8 cellular contexts compared by ENCODE assay signal in the genomic region with DNA sequence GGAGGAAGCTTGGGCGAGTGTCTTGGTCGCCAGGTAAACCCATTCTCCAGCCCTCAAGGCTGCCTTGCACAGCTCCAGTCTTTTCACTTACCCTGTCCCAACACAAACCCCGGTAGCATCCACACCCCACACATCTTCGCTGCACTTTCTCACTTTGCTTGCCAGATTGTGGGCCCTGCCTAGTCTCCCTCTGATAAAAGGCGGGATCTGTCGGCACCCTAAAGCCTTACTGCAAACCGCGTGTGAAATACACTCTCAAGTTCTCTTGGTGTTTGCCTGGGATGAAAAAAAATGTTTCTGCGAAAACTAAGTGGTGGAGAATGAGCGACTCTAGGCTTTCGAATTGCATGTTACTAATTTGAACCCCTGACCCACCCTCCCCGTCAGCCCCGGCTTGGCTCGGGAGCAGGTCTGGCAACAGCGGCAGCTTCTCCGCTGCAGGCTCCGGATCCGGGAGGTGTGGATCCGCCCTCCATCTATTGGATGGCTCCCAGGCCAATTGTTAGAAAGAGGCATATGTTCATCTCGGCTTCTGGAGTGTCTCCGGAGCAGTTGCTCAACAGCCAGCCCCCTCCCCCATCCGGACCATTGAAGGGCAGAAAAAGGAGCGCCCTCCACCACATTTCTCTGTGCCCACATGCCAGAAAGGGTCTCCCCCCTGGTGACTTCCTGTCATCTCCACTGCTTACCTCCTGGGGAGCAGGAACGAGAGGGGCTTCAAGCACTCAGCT. TPM values are rescaled to one million over a fixed set of nuclear protein-coding genes. Genes with fewer than 3 reads are reported as not detected.
DNase-seq lines count a peak whose midpoint lies in the region; ATAC-seq, FAIRE-seq and TF ChIP-seq lines count a peak whose summit lies in the region.

No MANE protein-coding gene starts in this region.

- H3K4me1 Mint-ChIP-seq in activated naive CD4-positive, alpha-beta T cell treated with anti-CD3 and anti-CD28 coated beads for 36 hours (ENCODE audit: low read depth): peaks cover 20% of the 10 kb centered on the region
- peaks cover 25% of the 10 kb centered on the region for H3K4me1 Mint-ChIP-seq in neural crest cell

- no peak for TF ChIP-seq POLR2A in vagina (IDR thresholded peaks at IDR 0.05)

- no peak for DNase-seq in D721Med (ENCODE audit: insufficient read length, low spot score)
- DNase-seq in NCI-H524 (lab: John Stamatoyannopoulos, UW): peak; percentile 89 to 92
- peak; percentile 39 for DNase-seq in activated naive CD4-positive, alpha-beta T cell treated with anti-CD3 and anti-CD28 coated beads for 36 hours
- peak; percentile 61 to 65 for DNase-seq in frontal cortex (ENCODE audit: low spot score in 2 of 2)
- peak; percentile 53 for DNase-seq in neural crest cell (ENCODE audit: low read depth, low spot score)
- peak in 1 of 2 donors; percentile 74 for DNase-seq in vagina (ENCODE audit: extremely low spot score in 2 of 2)
- DNase-seq in effector CD4-positive, alpha-beta T cell: no peak

- intact Hi-C loops in activated naive CD4-positive, alpha-beta T cell treated with anti-CD3 and anti-CD28 coated beads for 36 hours (cut with micrococcal nuclease): loop anchor here (1.0 to 5.0 kb wide), 2 partner anchors 31 to 314 kb away; partner anchors contain the start of gene RPS4X
- intact Hi-C loops in vagina (cut with DNase I): no loop called here

- no peaks in the 10 kb centered on the region for H3K36me3 ChIP-seq in vagina

- peaks cover 25% of the 10 kb centered on the region for H3K27me3 ChIP-seq in vagina

- H3K36me3 Mint-ChIP-seq in activated naive CD4-positive, alpha-beta T cell treated with anti-CD3 and anti-CD28 coated beads for 36 hours (ENCODE audit: low read depth): no peaks in the 10 kb centered on the region
- no peaks in the 10 kb centered on the region for H3K36me3 Mint-ChIP-seq in neural crest cell (ENCODE audit: low read depth)

- no peaks in the 10 kb centered on the region for H3K9me3 ChIP-seq in vagina

- no peak for TF ChIP-seq CTCF in D721Med (IDR thresholded peaks at IDR 0.05; ENCODE audit: insufficient read depth, missing control alignments)
- TF ChIP-seq CTCF in neural crest cell (conservative IDR thresholded peaks at IDR 0.05): no peak
- no peak for TF ChIP-seq CTCF in vagina (IDR thresholded peaks at IDR 0.05)

- CTCF ChIA-PET in activated naive CD4-positive, alpha-beta T cell treated with anti-CD3 and anti-CD28 coated beads for 36 hours (lab: Charles Lee): no interaction called here

- FAIRE-seq in D721Med (lab: Jason Lieb, UNC) (peak; percentile 11), frontal cortex (lab: Jason Lieb, UNC) (no peak)

- H3K27me3 Mint-ChIP-seq in activated naive CD4-positive, alpha-beta T cell treated with anti-CD3 and anti-CD28 coated beads for 36 hours (ENCODE audit: low read depth): peaks cover 39% of the 10 kb centered on the region
- H3K27me3 Mint-ChIP-seq in neural crest cell (ENCODE audit: low read depth): peaks cover 48% of the 10 kb centered on the region

- peaks cover 35% of the 10 kb centered on the region for H3K4me1 ChIP-seq in vagina

- no peak overlapping the region for H3K27ac ChIP-seq in vagina

- no peaks in the 10 kb centered on the region for H3K9me3 Mint-ChIP-seq in activated naive CD4-positive, alpha-beta T cell treated with anti-CD3 and anti-CD28 coated beads for 36 hours
- no peaks in the 10 kb centered on the region for H3K9me3 Mint-ChIP-seq in neural crest cell

- H3K4me3 ChIP-seq in vagina: peak overlapping the region; percentile 30 to 31

- peak overlapping the region; percentile 34 for H3K4me3 Mint-ChIP-seq in activated naive CD4-positive, alpha-beta T cell treated with anti-CD3 and anti-CD28 coated beads for 36 hours
- peak overlapping the region; percentile 83 for H3K4me3 Mint-ChIP-seq in neural crest cell

- ATAC-seq in HG02852 (IDR thresholded peaks at IDR 0.05; ENCODE audit: unreplicated experiment): peak; percentile 56

- no peak overlapping the region for H3K27ac Mint-ChIP-seq in activated naive CD4-positive, alpha-beta T cell treated with anti-CD3 and anti-CD28 coated beads for 36 hours
- no peak overlapping the region for H3K27ac Mint-ChIP-seq in neural crest cell (ENCODE audit: unreplicated experiment)

RNA-seq across cellular contexts. Expression of gene CITED1, which starts 3.0 kb away (rescaled TPM):
- not detected for total RNA-seq in activated naive CD4-positive, alpha-beta T cell treated with anti-CD3 and anti-CD28 coated beads for 36 hours
- 7.3 TPM for total RNA-seq in frontal cortex
- 4.8 and 6.2 TPM in 2 replicates for total RNA-seq in neural crest cell
- total RNA-seq in vagina: 2.7 TPM

RNA-seq across cellular contexts. Expression of gene RPS4X, which starts 31.7 kb away (rescaled TPM):
- 1,000 to 10,000 TPM; 1,429 to 1,503 TPM for total RNA-seq in activated naive CD4-positive, alpha-beta T cell treated with anti-CD3 and anti-CD28 coated beads for 36 hours
- total RNA-seq in frontal cortex (1,146 TPM), neural crest cell (1,868 and 1,917 TPM in 2 replicates), vagina (1,011 TPM)

Comparison
In these comparisons a context has a peak if more than half of its experiments do, and no peak if none do; other contexts are left out.
1. DNase-seq: peak in NCI-H524 (2 of 2), activated naive CD4-positive, alpha-beta T cell treated with anti-CD3 and anti-CD28 coated beads for 36 hours (single experiment), frontal cortex (2 of 2) and neural crest cell (single experiment); none in D721Med (single experiment) and effector CD4-positive, alpha-beta T cell (single experiment).